ENCODE assay signal across 27 cellular contexts in genomic region chr15:94739639-94740038, GRCh38.
"Had no signal": no experiment of that assay in that cellular context is flagged by ENCODE, and none has a peak within 500 bp of the region (broad histone marks: within the 10 kb centered on the region; RNA-seq: fewer than 3 reads in every experiment).

No MANE protein-coding gene starts in this region.

- DNase-seq: stimulated activated CD4-positive, alpha-beta T cell treated with anti-CD3 and anti-CD28 coated beads, Interleukin-2, amount 100 ng/mL, for 48 hours; stimulated activated CD4-positive, alpha-beta T cell treated with anti-CD3 and anti-CD28 coated beads, Interleukin-4, amount 100 ng/mL, for 1 hour; stimulated activated CD4-positive, alpha-beta T cell treated with anti-CD3 and anti-CD28 coated beads, Interleukin-4, amount 100 ng/mL, for 24 hours; stimulated activated CD4-positive, alpha-beta T cell treated with anti-CD3 and anti-CD28 coated beads, Interleukin-4, amount 100 ng/mL, for 4 hours; stimulated activated CD8-positive, alpha-beta memory T cell treated with anti-CD3 and anti-CD28 coated beads, Interleukin-4, amount 100 ng/mL, for 48 hours; stimulated activated naive B cell treated with anti-CD40 and anti-IgM and Interleukin-4, amounts not matched to agents 10 μg/mL and 1 μg/mL and 100 μg/mL, for 72 hours; stimulated activated naive CD4-positive, alpha-beta T cell; stimulated activated naive CD4-positive, alpha-beta T cell treated with Interleukin-2 at 50 U/mL for 16 hours; stimulated activated naive CD8-positive, alpha-beta T cell treated with anti-CD3 and anti-CD28 coated beads, Interleukin-15, amount 100 ng/mL, for 72 hours; stimulated activated naive CD8-positive, alpha-beta T cell treated with anti-CD3 and anti-CD28 coated beads, Interleukin-15, Interleukin-2, amounts not matched to agents 100 U/mL and 50 U/mL, for 24 hours; stomach; substantia nigra; testis; thyroid gland; tibial artery; transverse colon; trophoblast cell; upper lobe of left lung; upper lobe of right lung; uterus had no signal

- H3K4me1 ChIP-seq: stomach, suprapubic skin, testis, thyroid gland, tibial artery, tibial nerve, transverse colon, upper lobe of left lung, uterus had no signal

- H3K4me3 ChIP-seq: stomach, suprapubic skin, testis, thoracic aorta, thyroid gland, tibial artery, tibial nerve, transverse colon, upper lobe of left lung, upper lobe of right lung, uterus, vagina had no signal

- FAIRE-seq: urothelium cell line had no signal

- ATAC-seq: stimulated activated effector memory CD8-positive, alpha-beta T cell treated with anti-CD3 and anti-CD28 coated beads, Interleukin-12 subunit alpha, Interleukin-12 subunit beta, amount 100 ng/mL, for 72 hours; stimulated activated memory B cell treated with anti-CD40 and anti-IgM and Interleukin-4, amounts not matched to agents 10 μg/mL and 1 μg/mL and 100 μg/mL, for 72 hours; stimulated activated naive B cell treated with anti-CD40 and anti-IgM and Interleukin-4, amounts not matched to agents 10 μg/mL and 1 μg/mL and 100 μg/mL, for 72 hours; stimulated activated naive CD8-positive, alpha-beta T cell treated with anti-CD3 and anti-CD28 coated beads, Interleukin-15, amount 100 ng/mL, for 72 hours; stimulated activated naive CD8-positive, alpha-beta T cell treated with anti-CD3 and anti-CD28 coated beads, Interleukin-15, Interleukin-2, amounts not matched to agents 100 U/mL and 50 U/mL, for 24 hours; upper lobe of right lung had no signal

- H3K27ac ChIP-seq: stomach, suprapubic skin, testis, thoracic aorta, thyroid gland, tibial artery, tibial nerve, transverse colon, upper lobe of left lung, upper lobe of right lung, uterus, vagina had no signal

- H3K9me3 ChIP-seq: suprapubic skin, testis, thoracic aorta, thyroid gland, tibial artery, transverse colon, upper lobe of left lung, upper lobe of right lung, uterus, vagina had no signal

- H3K36me3 ChIP-seq: stomach, suprapubic skin, thoracic aorta, thyroid gland, tibial artery, tibial nerve, transverse colon, upper lobe of left lung, upper lobe of right lung, uterus, vagina had no signal

- H3K27me3 ChIP-seq: stomach, suprapubic skin, testis, thyroid gland, tibial artery, tibial nerve, transverse colon, upper lobe of left lung, upper lobe of right lung, uterus, vagina had no signal
